ENCODE assay signal across 10 cellular contexts in the genomic region with DNA sequence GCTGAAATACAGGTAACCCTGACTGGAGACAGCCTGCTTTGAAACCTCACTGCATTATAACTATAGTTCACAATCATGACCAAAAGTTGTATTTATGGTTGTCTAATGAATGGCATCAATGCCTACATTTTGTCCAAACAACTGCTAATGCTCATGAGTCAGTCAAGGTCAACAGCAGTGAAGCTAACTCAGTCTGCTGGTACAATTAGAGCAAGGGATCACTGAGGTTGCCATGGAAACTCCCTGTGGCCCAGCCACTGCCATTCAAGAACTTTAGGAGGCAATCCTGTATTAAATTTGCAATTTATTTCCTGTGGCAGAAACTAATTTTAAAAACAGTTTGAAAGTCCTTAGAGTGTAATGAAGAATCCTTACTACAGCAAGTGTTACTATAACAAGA.
A peak's percentile ranks its signal among the peaks of the same experiment; 100 is the strongest.
DNase-seq lines count a peak whose midpoint lies in the region; ATAC-seq and TF ChIP-seq lines count a peak whose summit lies in the region.
"Had no signal": no experiment of that assay in that cellular context is flagged by ENCODE, and none has a peak within 500 bp of the region (broad histone marks: within the 10 kb centered on the region; RNA-seq: fewer than 3 reads in every experiment).

No MANE protein-coding gene starts in this region.

- H3K36me3 ChIP-seq in H7 (replicated peaks; ENCODE audit: control insufficient read depth, insufficient read depth, low read length): no peaks in the 10 kb centered on the region

- no peaks in the 10 kb centered on the region for H3K27me3 ChIP-seq in H7 (ENCODE audit: control insufficient read depth, insufficient read depth, low read length)

- no peak overlapping the region for H3K4me3 ChIP-seq in foreskin fibroblast (ENCODE audit: low read depth in 1 of 2, low read length in 2 of 2)
- no peak overlapping the region for H3K4me3 ChIP-seq in H7 (ENCODE audit: insufficient read depth, low read depth, low read length)

- no peak for TF ChIP-seq CTCF in foreskin fibroblast (IDR thresholded peaks at IDR 0.05; ENCODE audit: low read depth, low read length)

- ATAC-seq in SK-N-SH treated with all-trans-retinoic acid at 6 μM for 48 hours (peak; percentile 56; the same call in 2 of the 3 replicates), GM19023 (IDR thresholded peaks at IDR 0.05; ENCODE audit: unreplicated experiment) (no peak)

- DNase-seq in AG08396 (ENCODE audit: low spot score) (peak; percentile 24), H4 (ENCODE audit: low spot score) (peak; percentile 11), foreskin fibroblast (peak; percentile 70 to 74), H7 (no peak), GDM1 (lab: John Stamatoyannopoulos, UW) (no peak)
- no peak for DNase-seq in activated effector memory CD4-positive, alpha-beta T cell treated with anti-CD3 and anti-CD28 coated beads, Interleukin-2, amount 50 U/mL, for 16 hours
- DNase-seq: activated naive CD4-positive, alpha-beta T cell treated with Interleukin-2 at 50 U/mL for 16 hours; stimulated activated naive CD4-positive, alpha-beta T cell treated with Interleukin-2 at 50 U/mL for 16 hours had no signal

TF ChIP-seq in SK-N-SH treated with all-trans-retinoic acid at 6 μM for 48 hours, 23 proteins besides CTCF, POLR2A, EP300 and RAD21:
- TF ChIP-seq, protein P1, sequence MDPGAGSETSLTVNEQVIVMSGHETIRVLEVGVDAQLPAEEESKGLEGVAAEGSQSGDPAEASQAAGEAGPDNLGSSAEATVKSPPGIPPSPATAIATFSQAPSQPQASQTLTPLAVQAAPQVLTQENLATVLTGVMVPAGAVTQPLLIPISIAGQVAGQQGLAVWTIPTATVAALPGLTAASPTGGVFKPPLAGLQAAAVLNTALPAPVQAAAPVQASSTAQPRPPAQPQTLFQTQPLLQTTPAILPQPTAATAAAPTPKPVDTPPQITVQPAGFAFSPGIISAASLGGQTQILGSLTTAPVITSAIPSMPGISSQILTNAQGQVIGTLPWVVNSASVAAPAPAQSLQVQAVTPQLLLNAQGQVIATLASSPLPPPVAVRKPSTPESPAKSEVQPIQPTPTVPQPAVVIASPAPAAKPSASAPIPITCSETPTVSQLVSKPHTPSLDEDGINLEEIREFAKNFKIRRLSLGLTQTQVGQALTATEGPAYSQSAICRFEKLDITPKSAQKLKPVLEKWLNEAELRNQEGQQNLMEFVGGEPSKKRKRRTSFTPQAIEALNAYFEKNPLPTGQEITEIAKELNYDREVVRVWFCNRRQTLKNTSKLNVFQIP (CRISPR knock-in tag; IDR thresholded peaks at IDR 0.05; ENCODE audit: borderline replicate concordance, low read depth): no peak
- TF ChIP-seq SNAI2 (CRISPR knock-in tag; IDR thresholded peaks at IDR 0.05): no peak
- no peak for TF ChIP-seq BACH2 (CRISPR knock-in tag; IDR thresholded peaks at IDR 0.05; ENCODE audit: borderline replicate concordance)
- TF ChIP-seq CSDC2 (CRISPR knock-in tag; IDR thresholded peaks at IDR 0.05): no peak
- TF ChIP-seq ISL1 (CRISPR knock-in tag; IDR thresholded peaks at IDR 0.05): no peak
- no peak for TF ChIP-seq TSHZ2 (CRISPR knock-in tag; IDR thresholded peaks at IDR 0.05)
- TF ChIP-seq RARB (CRISPR knock-in tag; IDR thresholded peaks at IDR 0.05): no peak
- TF ChIP-seq ZNF8 (CRISPR knock-in tag; IDR thresholded peaks at IDR 0.05): no peak
- TF ChIP-seq ARNTL (CRISPR knock-in tag; IDR thresholded peaks at IDR 0.05; ENCODE audit: borderline replicate concordance, low read depth): no peak
- TF ChIP-seq ZNF565 (CRISPR knock-in tag; conservative IDR thresholded peaks at IDR 0.05; ENCODE audit: low read depth): no peak
- no peak for TF ChIP-seq OSR1 (CRISPR knock-in tag; IDR thresholded peaks at IDR 0.05)
- TF ChIP-seq PPARA (CRISPR knock-in tag; IDR thresholded peaks at IDR 0.05; ENCODE audit: borderline replicate concordance): no peak
- TF ChIP-seq ZFP30 (CRISPR knock-in tag; IDR thresholded peaks at IDR 0.05): no peak
- no peak for TF ChIP-seq ZFP3 (CRISPR knock-in tag; IDR thresholded peaks at IDR 0.05)
- TF ChIP-seq, protein P2, sequence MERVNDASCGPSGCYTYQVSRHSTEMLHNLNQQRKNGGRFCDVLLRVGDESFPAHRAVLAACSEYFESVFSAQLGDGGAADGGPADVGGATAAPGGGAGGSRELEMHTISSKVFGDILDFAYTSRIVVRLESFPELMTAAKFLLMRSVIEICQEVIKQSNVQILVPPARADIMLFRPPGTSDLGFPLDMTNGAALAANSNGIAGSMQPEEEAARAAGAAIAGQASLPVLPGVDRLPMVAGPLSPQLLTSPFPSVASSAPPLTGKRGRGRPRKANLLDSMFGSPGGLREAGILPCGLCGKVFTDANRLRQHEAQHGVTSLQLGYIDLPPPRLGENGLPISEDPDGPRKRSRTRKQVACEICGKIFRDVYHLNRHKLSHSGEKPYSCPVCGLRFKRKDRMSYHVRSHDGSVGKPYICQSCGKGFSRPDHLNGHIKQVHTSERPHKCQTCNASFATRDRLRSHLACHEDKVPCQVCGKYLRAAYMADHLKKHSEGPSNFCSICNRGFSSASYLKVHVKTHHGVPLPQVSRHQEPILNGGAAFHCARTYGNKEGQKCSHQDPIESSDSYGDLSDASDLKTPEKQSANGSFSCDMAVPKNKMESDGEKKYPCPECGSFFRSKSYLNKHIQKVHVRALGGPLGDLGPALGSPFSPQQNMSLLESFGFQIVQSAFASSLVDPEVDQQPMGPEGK (CRISPR knock-in tag; IDR thresholded peaks at IDR 0.05; ENCODE audit: borderline replicate concordance): no peak
- TF ChIP-seq ZC3H10 (CRISPR knock-in tag; IDR thresholded peaks at IDR 0.05): no peak
- TF ChIP-seq CSRNP3 (CRISPR knock-in tag; IDR thresholded peaks at IDR 0.05): no peak

Comparison
In these comparisons a context has a peak if more than half of its experiments do, and no peak if none do; other contexts are left out.
1. DNase-seq: peak in AG08396 (single experiment), H4 (single experiment) and foreskin fibroblast (2 of 2); none in activated effector memory CD4-positive, alpha-beta T cell treated with anti-CD3 and anti-CD28 coated beads, Interleukin-2, amount 50 U/mL, for 16 hours (single experiment), H7 (single experiment) and GDM1 (single experiment).